In genomic region chr11:118618991-118619375, GRCh38 we compare ENCODE assay signal across 1 cellular context.
TF ChIP-seq lines count a peak whose summit lies in the region.

No MANE protein-coding gene starts in this region.

TF ChIP-seq in H1, 55 proteins besides CTCF, POLR2A, EP300 and RAD21:
- TF ChIP-seq SUZ12 (IDR thresholded peaks at IDR 0.05; ENCODE audit: low read length) (no peak), TAF7 (optimal IDR thresholded peaks at IDR 0.05; ENCODE audit: borderline replicate concordance, low read depth, low read length) (no peak), CTBP2 (IDR thresholded peaks at IDR 0.05; ENCODE audit: borderline replicate concordance, insufficient read depth, insufficient read length, low read length) (no peak), CHD7 (IDR thresholded peaks at IDR 0.05; ENCODE audit: insufficient replicate concordance, low read length) (no peak), FOSL1 (IDR thresholded peaks at IDR 0.05; ENCODE audit: insufficient read depth, low read depth, low read length) (no peak), JUN (IDR thresholded peaks at IDR 0.05; ENCODE audit: low read depth, low read length) (no peak), CBX8 (IDR thresholded peaks at IDR 0.05; ENCODE audit: borderline replicate concordance, low read depth, low read length) (no peak), BACH1 (IDR thresholded peaks at IDR 0.05; ENCODE audit: low read length) (no peak), RBBP5 (IDR thresholded peaks at IDR 0.05; ENCODE audit: borderline replicate concordance, low read depth, low read length) (no peak), NRF1 (IDR thresholded peaks at IDR 0.05; ENCODE audit: low read depth, low read length) (no peak), SRF (IDR thresholded peaks at IDR 0.05; ENCODE audit: low read depth, low read length) (no peak), CHD1 (IDR thresholded peaks at IDR 0.05; ENCODE audit: low read depth, low read length) (no peak)
